In the genomic region with DNA sequence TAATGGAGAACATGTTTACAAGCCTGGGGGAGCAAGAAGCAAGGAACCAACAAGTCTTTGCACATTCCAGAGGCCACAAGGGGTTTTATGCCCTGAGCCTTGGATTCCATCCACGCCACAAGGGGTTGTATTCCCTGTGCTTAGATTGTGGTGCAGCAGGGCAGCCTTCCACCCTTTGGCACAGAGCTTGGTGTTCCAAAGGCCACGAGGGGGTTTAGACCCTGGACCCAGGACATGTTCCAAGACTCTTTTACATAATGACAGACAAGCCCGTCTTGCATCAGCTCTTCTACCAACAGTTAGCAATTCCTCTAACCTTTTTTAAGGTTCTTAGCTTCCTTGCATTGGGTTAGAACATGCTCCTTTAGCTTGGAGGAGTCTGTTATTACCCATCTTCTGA, we compare ENCODE assay signal across 2 cellular contexts. TPM values are rescaled to one million over a fixed set of nuclear protein-coding genes. Genes with fewer than 3 reads are reported as not detected.
"Had no signal": no experiment of that assay in that cellular context is flagged by ENCODE, and none has a peak within 500 bp of the region (broad histone marks: within the 10 kb centered on the region; RNA-seq: fewer than 3 reads in every experiment).

No MANE protein-coding gene starts in this region.

RNA-seq across cellular contexts. Expression of gene ANKRD31, which starts 55.2 kb away (rescaled TPM):
- total RNA-seq: RPMI7951, SJSA1 had no signal
